Comparison of ENCODE assay signal across 11 cellular contexts in the genomic region with DNA sequence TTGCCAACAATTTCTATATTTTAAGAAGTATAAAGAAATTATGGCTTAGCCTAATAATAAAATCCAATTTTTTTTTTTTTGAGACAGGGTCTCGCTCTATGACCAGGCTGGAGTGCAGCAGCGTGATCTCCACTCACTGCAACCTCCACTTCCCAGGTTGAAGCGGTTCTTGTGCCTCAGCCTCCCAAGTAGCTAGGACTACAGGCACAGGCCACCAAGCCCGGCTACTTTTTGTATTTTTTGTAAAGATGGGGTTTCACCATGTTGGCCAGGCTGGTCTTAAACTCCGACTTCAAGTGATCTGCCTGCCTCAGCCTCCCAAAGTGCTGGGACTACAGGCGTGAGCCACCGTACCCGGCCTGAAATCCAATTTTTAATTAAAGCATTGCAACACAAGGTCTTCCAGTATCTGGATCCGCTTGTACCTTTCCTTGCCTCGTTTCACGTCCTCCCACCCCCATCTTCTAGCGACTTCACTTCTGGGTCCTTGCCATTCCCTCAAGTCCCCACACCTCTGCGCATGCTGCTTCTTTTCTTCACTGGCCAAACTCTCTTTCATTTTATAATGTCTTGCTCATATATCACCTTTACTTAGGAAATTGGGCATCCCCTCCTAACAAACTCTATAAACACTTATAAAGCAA. TPM values are rescaled to one million over a fixed set of nuclear protein-coding genes. Genes with fewer than 3 reads are reported as not detected.
DNase-seq lines count a peak whose midpoint lies in the region; ATAC-seq and TF ChIP-seq lines count a peak whose summit lies in the region.
"Had no signal": no experiment of that assay in that cellular context is flagged by ENCODE, and none has a peak within 500 bp of the region (broad histone marks: within the 10 kb centered on the region; RNA-seq: fewer than 3 reads in every experiment).

No MANE protein-coding gene starts in this region.

- H3K4me3 ChIP-seq in GM23338 (peak overlapping the region; percentile 81), fibroblast of pulmonary artery (replicated peaks; ENCODE audit: low read depth, low read length) (peak overlapping the region; percentile 83), skin epidermis (peak overlapping the region in 6 of 7 experiments; percentile 64 to 90 (median 81))

- CTCF ChIA-PET in RWPE1 (lab: Yijun Ruan, JAX) = interaction anchor here (0.7 to 1.7 kb wide), 3 partner anchors 136 to 145 kb away, joined by 3 to 13 read pairs (median 3); no protein-coding TSS in a partner anchor

- TF ChIP-seq CTCF in GM23338 (conservative IDR thresholded peaks at IDR 0.05; ENCODE audit: low read depth in 2 of 2) (no peak), RWPE1 (conservative IDR thresholded peaks at IDR 0.05; ENCODE audit: low read depth) (no peak), fibroblast of pulmonary artery (IDR thresholded peaks at IDR 0.05; ENCODE audit: low read length, missing control alignments) (no peak)

- H3K27ac ChIP-seq in GM23338 (ENCODE audit: low read depth) (no peak overlapping the region), RWPE1 (peak overlapping the region; percentile 61), skin epidermis (peak overlapping the region in 4 of 21 experiments; percentile 1 to 98 (median 98))

- H3K9me3 Mint-ChIP-seq in GM23338 = no peaks in the 10 kb centered on the region
- H3K9me3 Mint-ChIP-seq: neural crest cell had no signal

- H3F3A ChIP-seq in GM23338 (replicated peaks; ENCODE audit: low read depth) = no peaks in the 10 kb centered on the region

- H3K27ac Mint-ChIP-seq in GM23338 = peak overlapping the region; percentile 88

- peaks cover 58% of the 10 kb centered on the region for H3K4me1 ChIP-seq in GM23338 (ENCODE audit: insufficient read depth)

- no peak for DNase-seq in GM23338 (ENCODE audit: low spot score)
- no peak for DNase-seq in RWPE1 (ENCODE audit: low spot score)
- DNase-seq in fibroblast of pulmonary artery (ENCODE audit: low read depth) = no peak
- DNase-seq in stimulated activated CD4-positive, alpha-beta T cell treated with anti-CD3 and anti-CD28 coated beads, Interleukin-12 subunit alpha, Interleukin-12 subunit beta, amount 100 ng/mL, for 4 hours = no peak
- DNase-seq: activated effector memory CD4-positive, alpha-beta T cell treated with Interleukin-2 at 50 U/mL for 16 hours; HCEC 1CT; NCI-H524 had no signal

- peaks cover 39% of the 10 kb centered on the region for H3K4me1 Mint-ChIP-seq in GM23338

- peaks cover 94% of the 10 kb centered on the region for H3K79me2 ChIP-seq in GM23338 (replicated peaks; ENCODE audit: insufficient read depth)

- peaks cover 40% of the 10 kb centered on the region for H4K20me1 ChIP-seq in GM23338 (replicated peaks; ENCODE audit: insufficient read depth)

- H3K36me3 ChIP-seq in GM23338 (ENCODE audit: insufficient read depth) = no peaks in the 10 kb centered on the region; the same call in 1 of the 2 replicates

- no peaks in the 10 kb centered on the region for H3K9me2 ChIP-seq in GM23338 (ENCODE audit: insufficient read depth)

- no peak overlapping the region for H2AFZ ChIP-seq in GM23338

- H3K4me3 Mint-ChIP-seq in GM23338 = no peak overlapping the region; the same call in 2 of the 3 replicates
- H3K4me3 Mint-ChIP-seq: neural crest cell had no signal

- no peaks in the 10 kb centered on the region for H3K27me3 ChIP-seq in GM23338 (ENCODE audit: insufficient read depth)

- H3K36me3 Mint-ChIP-seq in GM23338 (ENCODE audit: low read depth) = peaks cover 31% of the 10 kb centered on the region

- ATAC-seq in GM23338 (no peak), HG02642 (IDR thresholded peaks at IDR 0.05; ENCODE audit: poor library complexity, unreplicated experiment) (no peak), HG02973 (IDR thresholded peaks at IDR 0.05; ENCODE audit: unreplicated experiment) (no peak)

- H3K27me3 Mint-ChIP-seq in GM23338 (ENCODE audit: insufficient read depth, low read depth, poor library complexity) = peaks cover 15% of the 10 kb centered on the region

- peak overlapping the region; percentile 73 for H3K4me2 ChIP-seq in GM23338

- POLR2A ChIA-PET in RWPE1 (lab: Yijun Ruan, JAX; ENCODE audit: low non-redundant PET) = no interaction called here

TF ChIP-seq in GM23338, 12 proteins besides CTCF, POLR2A, EP300 and RAD21 (continues in another document):
- TF ChIP-seq ZNF331 (CRISPR knock-in tag; IDR thresholded peaks at IDR 0.05; ENCODE audit: low read depth) = no peak
- TF ChIP-seq JUNB (IDR thresholded peaks at IDR 0.05; ENCODE audit: unreplicated experiment) = no peak
- TF ChIP-seq ZNF114 (CRISPR knock-in tag; IDR thresholded peaks at IDR 0.05) = no peak
- TF ChIP-seq NANOG (IDR thresholded peaks at IDR 0.05; ENCODE audit: borderline replicate concordance) = no peak
- TF ChIP-seq, protein P1, sequence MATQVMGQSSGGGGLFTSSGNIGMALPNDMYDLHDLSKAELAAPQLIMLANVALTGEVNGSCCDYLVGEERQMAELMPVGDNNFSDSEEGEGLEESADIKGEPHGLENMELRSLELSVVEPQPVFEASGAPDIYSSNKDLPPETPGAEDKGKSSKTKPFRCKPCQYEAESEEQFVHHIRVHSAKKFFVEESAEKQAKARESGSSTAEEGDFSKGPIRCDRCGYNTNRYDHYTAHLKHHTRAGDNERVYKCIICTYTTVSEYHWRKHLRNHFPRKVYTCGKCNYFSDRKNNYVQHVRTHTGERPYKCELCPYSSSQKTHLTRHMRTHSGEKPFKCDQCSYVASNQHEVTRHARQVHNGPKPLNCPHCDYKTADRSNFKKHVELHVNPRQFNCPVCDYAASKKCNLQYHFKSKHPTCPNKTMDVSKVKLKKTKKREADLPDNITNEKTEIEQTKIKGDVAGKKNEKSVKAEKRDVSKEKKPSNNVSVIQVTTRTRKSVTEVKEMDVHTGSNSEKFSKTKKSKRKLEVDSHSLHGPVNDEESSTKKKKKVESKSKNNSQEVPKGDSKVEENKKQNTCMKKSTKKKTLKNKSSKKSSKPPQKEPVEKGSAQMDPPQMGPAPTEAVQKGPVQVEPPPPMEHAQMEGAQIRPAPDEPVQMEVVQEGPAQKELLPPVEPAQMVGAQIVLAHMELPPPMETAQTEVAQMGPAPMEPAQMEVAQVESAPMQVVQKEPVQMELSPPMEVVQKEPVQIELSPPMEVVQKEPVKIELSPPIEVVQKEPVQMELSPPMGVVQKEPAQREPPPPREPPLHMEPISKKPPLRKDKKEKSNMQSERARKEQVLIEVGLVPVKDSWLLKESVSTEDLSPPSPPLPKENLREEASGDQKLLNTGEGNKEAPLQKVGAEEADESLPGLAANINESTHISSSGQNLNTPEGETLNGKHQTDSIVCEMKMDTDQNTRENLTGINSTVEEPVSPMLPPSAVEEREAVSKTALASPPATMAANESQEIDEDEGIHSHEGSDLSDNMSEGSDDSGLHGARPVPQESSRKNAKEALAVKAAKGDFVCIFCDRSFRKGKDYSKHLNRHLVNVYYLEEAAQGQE (IDR thresholded peaks at IDR 0.05; ENCODE audit: unreplicated experiment) = no peak
- TF ChIP-seq EZH2 (IDR thresholded peaks at IDR 0.05; ENCODE audit: low read depth, unreplicated experiment) = no peak
- TF ChIP-seq CREB1 (CRISPR knock-in tag; IDR thresholded peaks at IDR 0.05; ENCODE audit: low read depth) = no peak
- TF ChIP-seq, protein P2, sequence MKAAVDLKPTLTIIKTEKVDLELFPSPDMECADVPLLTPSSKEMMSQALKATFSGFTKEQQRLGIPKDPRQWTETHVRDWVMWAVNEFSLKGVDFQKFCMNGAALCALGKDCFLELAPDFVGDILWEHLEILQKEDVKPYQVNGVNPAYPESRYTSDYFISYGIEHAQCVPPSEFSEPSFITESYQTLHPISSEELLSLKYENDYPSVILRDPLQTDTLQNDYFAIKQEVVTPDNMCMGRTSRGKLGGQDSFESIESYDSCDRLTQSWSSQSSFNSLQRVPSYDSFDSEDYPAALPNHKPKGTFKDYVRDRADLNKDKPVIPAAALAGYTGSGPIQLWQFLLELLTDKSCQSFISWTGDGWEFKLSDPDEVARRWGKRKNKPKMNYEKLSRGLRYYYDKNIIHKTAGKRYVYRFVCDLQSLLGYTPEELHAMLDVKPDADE (IDR thresholded peaks at IDR 0.05) = no peak
- no peak for TF ChIP-seq EZH2phosphoT487 (IDR thresholded peaks at IDR 0.05; ENCODE audit: unreplicated experiment)

RNA-seq across cellular contexts. Expression of a gene that starts 2.3 kb away (rescaled TPM):
- total RNA-seq in GM23338 (2014; rRNA removed; shearing (Covaris generic)) = 308 and 321 TPM in 2 replicates
- 194 and 212 TPM in 2 replicates for polyA plus RNA-seq in GM23338 (2016; fragmentation: Nextera tagmentation; extraction: Ambion mirVana)

RNA-seq across cellular contexts. Expression of a gene that starts 28.2 kb away (rescaled TPM):
- 12.9 and 14.1 TPM in 2 replicates for total RNA-seq in GM23338 (2014; rRNA removed; shearing (Covaris generic))
- polyA plus RNA-seq in GM23338 (2016; fragmentation: Nextera tagmentation; extraction: Ambion mirVana) = 8.2 and 12.4 TPM in 2 replicates
